Comparison of ENCODE assay signal across 13 cellular contexts in the genomic region with DNA sequence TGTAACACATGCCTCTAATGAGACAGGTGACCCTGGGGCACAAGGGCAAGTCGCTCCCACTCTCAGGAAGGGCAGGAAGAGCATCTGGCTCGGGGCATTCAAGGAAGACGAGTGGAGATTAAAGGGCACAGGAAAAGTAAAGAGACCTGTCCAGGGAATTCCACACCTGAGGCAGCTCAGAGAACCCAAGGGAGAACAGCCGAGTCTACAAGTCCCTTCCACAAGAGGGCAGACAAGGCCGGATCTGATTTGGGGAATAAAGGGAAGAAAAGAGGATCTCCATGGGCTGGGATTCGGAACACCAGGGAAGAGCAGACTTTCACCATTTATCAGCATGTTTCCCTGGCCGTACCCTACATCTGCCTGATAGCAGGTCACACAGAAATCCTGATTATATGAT. TPM values are rescaled to one million over a fixed set of nuclear protein-coding genes. Genes with fewer than 3 reads are reported as not detected.
A peak's percentile ranks its signal among the peaks of the same experiment; 100 is the strongest.
DNase-seq lines count a peak whose midpoint lies in the region; ATAC-seq and TF ChIP-seq lines count a peak whose summit lies in the region.
"Had no signal": no experiment of that assay in that cellular context is flagged by ENCODE, and none has a peak within 500 bp of the region (broad histone marks: within the 10 kb centered on the region; RNA-seq: fewer than 3 reads in every experiment).

No MANE protein-coding gene starts in this region.

- no peak overlapping the region for H3K4me2 ChIP-seq in H9 (ENCODE audit: insufficient read depth, insufficient read length, low read length)

- H2AK5ac ChIP-seq in H9 (ENCODE audit: insufficient read length, low read length), result no peak overlapping the region

- WGBS in H9 (ENCODE audit: extremely low coverage, insufficient read length, low lambda C conversion rate), result no CpG with 5 or more reads among the region's 7 CpGs

- peaks cover 3 to 35% (median 34%) of the 10 kb centered on the region in 3 experiments; a peak in 4 of 7 replicates for H3K36me3 Mint-ChIP-seq in H9 (ENCODE audit: insufficient read depth in 1 of 3, low read depth in 3 of 3)
- peaks cover 67 to 86% of the 10 kb centered on the region in 2 donors for H3K36me3 Mint-ChIP-seq in CD4-positive, alpha-beta memory T cell

- peak; percentile 46 for TF ChIP-seq CTCF in AG10803 (conservative IDR thresholded peaks at IDR 0.05; ENCODE audit: low read length)
- peak; percentile 58; the same call in 2 of the 3 replicates for TF ChIP-seq CTCF in H9 (conservative IDR thresholded peaks at IDR 0.05)
- TF ChIP-seq CTCF in ascending aorta (IDR thresholded peaks at IDR 0.05), result peak in 2 of 3 experiments; percentile 6 to 12

- H3K4me3 Mint-ChIP-seq in H9, result no peak overlapping the region
- H3K4me3 Mint-ChIP-seq in CD4-positive, alpha-beta memory T cell, result no peak overlapping the region

- H3K79me1 ChIP-seq in H9 (ENCODE audit: insufficient read depth, low read depth, low read length, poor library complexity, severe bottlenecking), result no peaks in the 10 kb centered on the region

- H3K18ac ChIP-seq in H9 (ENCODE audit: insufficient read length, low read depth, low read length), result no peak overlapping the region

- H4K5ac ChIP-seq in H9 (ENCODE audit: insufficient read length, low read depth, low read length), result no peak overlapping the region

- H3K27ac ChIP-seq in H9 (ENCODE audit: insufficient read length, low read depth, low read length), result no peak overlapping the region
- H3K27ac ChIP-seq in ascending aorta, result no peak overlapping the region
- no peak overlapping the region for H3K27ac ChIP-seq in CD4-positive, alpha-beta memory T cell (ENCODE audit: low read depth, low read length)
- H3K27ac ChIP-seq in effector memory CD4-positive, alpha-beta T cell (ENCODE audit: insufficient read depth, low read length, poor library complexity, severe bottlenecking), result no peak overlapping the region
- H3K27ac ChIP-seq: skin epidermis had no signal

- H3K9ac ChIP-seq in H9 (ENCODE audit: extremely low read depth, insufficient read length, low read length), result no peak overlapping the region

- H3K4me3 ChIP-seq in AG10803 (ENCODE audit: low read length) (no peak overlapping the region), ascending aorta (no peak overlapping the region)
- no peak overlapping the region for H3K4me3 ChIP-seq in CD4-positive, alpha-beta memory T cell (ENCODE audit: low read length in 2 of 2)
- no peak overlapping the region for H3K4me3 ChIP-seq in effector memory CD4-positive, alpha-beta T cell (ENCODE audit: insufficient read depth, low read depth, low read length, poor library complexity, severe bottlenecking)
- H3K4me3 ChIP-seq: skin epidermis had no signal

- no peak overlapping the region for H2BK20ac ChIP-seq in H9 (ENCODE audit: low read depth, low read length, poor library complexity, severe bottlenecking)

- H2BK12ac ChIP-seq in H9 (ENCODE audit: insufficient read length, low read depth, low read length), result no peak overlapping the region

- POLR2A ChIA-PET in CD4-positive, alpha-beta memory T cell (lab: Charles Lee; ENCODE audit: partially characterized antibody), result interaction anchor here (0.8 to 1.4 kb wide), 4 partner anchors 21 to 67 kb away, joined by 3 to 6 read pairs (median 4); no protein-coding TSS in a partner anchor

- H3K14ac ChIP-seq in H9 (ENCODE audit: insufficient read depth, low read length), result no peak overlapping the region

- H3K56ac ChIP-seq in H9 (ENCODE audit: insufficient read length, low read depth, low read length), result no peak overlapping the region

- H4K91ac ChIP-seq in H9 (ENCODE audit: insufficient read length, low read depth, low read length), result no peak overlapping the region

- H2BK15ac ChIP-seq in H9 (ENCODE audit: low read depth, low read length), result no peak overlapping the region

- H3K27me3 Mint-ChIP-seq in H9 (ENCODE audit: low read depth), result no peaks in the 10 kb centered on the region
- no peaks in the 10 kb centered on the region for H3K27me3 Mint-ChIP-seq in CD4-positive, alpha-beta memory T cell

- no peak overlapping the region for H3K4ac ChIP-seq in H9 (ENCODE audit: low read depth, low read length)

- H3K4me1 ChIP-seq in H9 (ENCODE audit: insufficient read depth, low read length) (no peaks in the 10 kb centered on the region), ascending aorta (peaks cover 0 to 6% of the 10 kb centered on the region in 2 donors)
- no peaks in the 10 kb centered on the region for H3K4me1 ChIP-seq in CD4-positive, alpha-beta memory T cell (ENCODE audit: insufficient read depth, low read length)
- H3K4me1 ChIP-seq in effector memory CD4-positive, alpha-beta T cell (ENCODE audit: control insufficient read depth, insufficient read depth, low read length, poor library complexity, severe bottlenecking), result no peaks in the 10 kb centered on the region

- H3K27me3 ChIP-seq in H9 (ENCODE audit: insufficient read depth, low read length) (no peaks in the 10 kb centered on the region), ascending aorta (no peaks in the 10 kb centered on the region)
- H3K27me3 ChIP-seq in CD4-positive, alpha-beta memory T cell (ENCODE audit: insufficient read depth, low read length), result no peaks in the 10 kb centered on the region
- H3K27me3 ChIP-seq in effector memory CD4-positive, alpha-beta T cell (replicated peaks; ENCODE audit: control insufficient read depth, insufficient read depth, low read length, poor library complexity, severe bottlenecking), result no peaks in the 10 kb centered on the region

- no peak overlapping the region for H3T11ph ChIP-seq in H9 (ENCODE audit: low read length)

- H3K9me3 Mint-ChIP-seq in H9, result no peaks in the 10 kb centered on the region
- H3K9me3 Mint-ChIP-seq in CD4-positive, alpha-beta memory T cell, result peaks cover 0 to 4% (median 0%) of the 10 kb centered on the region in 8 donors

- H4K8ac ChIP-seq in H9 (replicated peaks; ENCODE audit: insufficient read length, low read depth, low read length), result no peak overlapping the region

- no peak overlapping the region for H3K23ac ChIP-seq in H9 (ENCODE audit: insufficient read length, low read depth, low read length)

- H3K27ac Mint-ChIP-seq in H9, result peak overlapping the region in 2 of 3 experiments; percentile 7 to 25; a peak in 2 of 7 replicates
- H3K27ac Mint-ChIP-seq in CD4-positive, alpha-beta memory T cell, result peak overlapping the region in 1 of 7 donors; percentile 21

- H3K9me3 ChIP-seq in H9 (ENCODE audit: control insufficient read depth, low read depth, low read length) (no peaks in the 10 kb centered on the region), ascending aorta (no peaks in the 10 kb centered on the region)
- H3K9me3 ChIP-seq in CD4-positive, alpha-beta memory T cell (ENCODE audit: control insufficient read depth in 1 of 2, low read length in 2 of 2), result no peaks in the 10 kb centered on the region
- no peaks in the 10 kb centered on the region for H3K9me3 ChIP-seq in effector memory CD4-positive, alpha-beta T cell (ENCODE audit: control insufficient read depth, low read length)

- peaks cover 36 to 73% of the 10 kb centered on the region in 2 donors for H3K36me3 ChIP-seq in ascending aorta
- H3K36me3 ChIP-seq in CD4-positive, alpha-beta memory T cell (ENCODE audit: insufficient read depth, low read length), result peaks cover 86% of the 10 kb centered on the region
- H3K36me3 ChIP-seq in effector memory CD4-positive, alpha-beta T cell (ENCODE audit: control insufficient read depth, insufficient read depth, low read length), result peaks cover 91% of the 10 kb centered on the region

- intact Hi-C loops in ascending aorta (cut with DNase I), result loop anchor here (1.0 kb wide), 1 partner anchor 46 kb away; no protein-coding TSS in a partner anchor
- intact Hi-C loops in left colon (cut with DNase I, micrococcal nuclease), result no loop called here
- intact Hi-C loops in CD4-positive, alpha-beta memory T cell (cut with micrococcal nuclease), result loop anchor here (5.0 kb wide), 1 partner anchor 246 kb away; no protein-coding TSS in a partner anchor

- H2BK5ac ChIP-seq in H9 (ENCODE audit: insufficient read length, low read length), result no peak overlapping the region

- no peaks in the 10 kb centered on the region for H4K20me1 ChIP-seq in H9 (ENCODE audit: control insufficient read depth, insufficient read depth, insufficient read length)

- no peaks in the 10 kb centered on the region for H3K23me2 ChIP-seq in H9 (ENCODE audit: insufficient read length, low read depth, low read length, poor library complexity, severe bottlenecking)

- peaks cover 0 to 5% of the 10 kb centered on the region in 2 experiments; a peak in 1 of 4 replicates for H3K4me1 Mint-ChIP-seq in H9
- peaks cover 5 to 13% (median 6%) of the 10 kb centered on the region in 4 donors for H3K4me1 Mint-ChIP-seq in CD4-positive, alpha-beta memory T cell

- no peaks in the 10 kb centered on the region for H3K79me2 ChIP-seq in H9 (ENCODE audit: insufficient read depth, low read length)

- H2AFZ ChIP-seq in H9 (ENCODE audit: low read length), result no peak overlapping the region

- H2BK120ac ChIP-seq in H9 (ENCODE audit: low read depth, low read length, poor library complexity, severe bottlenecking), result no peak overlapping the region

- CTCF ChIA-PET in CD4-positive, alpha-beta memory T cell (lab: Charles Lee; ENCODE audit: partially characterized antibody), result interaction anchor here (0.6 to 13.5 kb wide), 22 partner anchors 9 to 588 kb away, joined by 3 to 601 read pairs (median 5); a partner anchor contains a TSS

- peak; percentile 22 for ATAC-seq in left colon

- DNase-seq in AG10803 (ENCODE audit: low read depth) (no peak), H9 (peak; percentile 38), ascending aorta (ENCODE audit: low spot score in 2 of 2) (no peak), left colon (no peak), kidney tubule cell (ENCODE audit: low spot score) (no peak), LoVo (ENCODE audit: low spot score) (no peak)
- DNase-seq in CD4-positive, alpha-beta memory T cell, result no peak
- DNase-seq in effector memory CD4-positive, alpha-beta T cell, result no peak
- DNase-seq: activated CD4-positive, alpha-beta T cell treated with anti-CD3 and anti-CD28 coated beads, Interleukin-2, amount 50 U/mL, for 4 hours; mammary epithelial cell; NCI-H187 treated with DMSO at 0.1 percent for 48 hours; SHP77 had no signal

RNA-seq across cellular contexts. Expression of a gene that starts 28.1 kb away (rescaled TPM):
- 20.4 and 20.9 TPM in 2 replicates for total RNA-seq in H9 (2021)
- 2,056 TPM for total RNA-seq in ascending aorta
- total RNA-seq in left colon, result 100 to 1,000 TPM; 106 to 174 TPM
- not detected for total RNA-seq in CD4-positive, alpha-beta memory T cell
- polyA plus RNA-seq in CD4-positive, alpha-beta memory T cell, result 1 to 10 TPM in 1 of 2 donors, not detected in 1; 1.5 TPM

RNA-seq across cellular contexts. Expression of a gene that starts 32.3 kb away (rescaled TPM):
- total RNA-seq in H9 (2021) (40.8 and 43.7 TPM in 2 replicates), ascending aorta (54.6 TPM), left colon (100 to 1,000 TPM; 200 to 215 TPM)
- 100 to 1,000 TPM; 227 to 233 TPM for total RNA-seq in CD4-positive, alpha-beta memory T cell
- polyA plus RNA-seq in CD4-positive, alpha-beta memory T cell, result 10 to 100 TPM; 31.5 to 70.2 TPM

Comparison
In these comparisons a context has a peak if more than half of its experiments do, and no peak if none do; other contexts are left out.
1. RNA of a gene that starts 28.1 kb away (total RNA-seq): 2,056 TPM in ascending aorta (single experiment), 106 to 174 TPM in left colon and 20.4 to 20.9 TPM in H9; not detected in CD4-positive, alpha-beta memory T cell; every median in the first group is over 10 times any median in the second.
2. intact Hi-C loops: an anchor here in ascending aorta (1.0 kb wide) and CD4-positive, alpha-beta memory T cell (5.0 kb wide); none called in left colon.
3. Peak in every context shown above with its lines, with median percentiles within 50 percentile points of each other: CTCF ChIP-seq.